Comparison of ENCODE assay signal across 8 cellular contexts in genomic region chr4:70902577-70903281, GRCh38. TPM values are rescaled to one million over a fixed set of nuclear protein-coding genes. Genes with fewer than 3 reads are reported as not detected.
DNase-seq lines count a peak whose midpoint lies in the region; ATAC-seq and TF ChIP-seq lines count a peak whose summit lies in the region.

No MANE protein-coding gene starts in this region.

- H3K36me3 ChIP-seq in DND-41 (ENCODE audit: insufficient read depth, low read length) (peaks cover 33% of the 10 kb centered on the region), duodenal mucosa (ENCODE audit: control insufficient read depth in 1 of 2, insufficient read depth in 2 of 2, low read length in 2 of 2) (no peaks in the 10 kb centered on the region), lung (ENCODE audit: control insufficient read depth in 2 of 2, insufficient read depth in 2 of 2, low read length in 2 of 2) (peaks cover 0 to 6% of the 10 kb centered on the region in 2 donors), thoracic aorta (no peaks in the 10 kb centered on the region)

- H3K9ac ChIP-seq in DND-41 (ENCODE audit: low read depth, low read length) (peak overlapping the region; percentile 81), duodenal mucosa (ENCODE audit: low read depth in 1 of 2, low read length in 2 of 2) (peak overlapping the region; percentile 76 to 78)

- H3K27ac ChIP-seq in DND-41 (ENCODE audit: low read length), result peak overlapping the region; percentile 85
- H3K27ac ChIP-seq in duodenal mucosa (ENCODE audit: low read depth, low read length), result peak overlapping the region; percentile 81
- H3K27ac ChIP-seq in lung (ENCODE audit: low read depth in 1 of 2, low read length in 1 of 2), result peak overlapping the region; percentile 78 to 94
- peak overlapping the region; percentile 70 to 85 for H3K27ac ChIP-seq in thoracic aorta

- H3K9me3 ChIP-seq in DND-41 (ENCODE audit: insufficient read depth, low read length, severe bottlenecking) (no peaks in the 10 kb centered on the region), duodenal mucosa (ENCODE audit: control insufficient read depth in 1 of 2, low read length in 2 of 2) (no peaks in the 10 kb centered on the region), lung (ENCODE audit: control insufficient read depth in 2 of 2, insufficient read depth in 1 of 2, low read length in 1 of 2) (no peaks in the 10 kb centered on the region), thoracic aorta (no peaks in the 10 kb centered on the region)

- ATAC-seq in DND-41 (ENCODE audit: insufficient read depth, low read depth) (peak; percentile 56), GM19372 (IDR thresholded peaks at IDR 0.05; ENCODE audit: low read depth, unreplicated experiment) (peak; percentile 36), HG03378 (IDR thresholded peaks at IDR 0.05; ENCODE audit: unreplicated experiment) (peak; percentile 38), lung (ENCODE audit: insufficient read depth, low FRiP score) (peak; percentile 50), thoracic aorta (ENCODE audit: insufficient number of reproducible peaks, low FRiP score, low read depth) (peak; percentile 59)

- peaks cover 63% of the 10 kb centered on the region for H3K79me2 ChIP-seq in DND-41 (ENCODE audit: insufficient read depth, low read length)

- peaks cover 40% of the 10 kb centered on the region for H4K20me1 ChIP-seq in DND-41 (ENCODE audit: insufficient read depth, low read length)

- 0 to 1% methylated on average over 33 to 48 of the region's 48 CpGs for WGBS in lung, 2 donors

- H3K4me3 ChIP-seq in DND-41 (ENCODE audit: low read depth in 1 of 2, low read length in 2 of 2), result peak overlapping the region; percentile 73 to 78
- H3K4me3 ChIP-seq in duodenal mucosa (ENCODE audit: low read depth in 1 of 2, low read length in 2 of 2), result peak overlapping the region; percentile 91 to 93
- H3K4me3 ChIP-seq in lung, result peak overlapping the region; percentile 93
- H3K4me3 ChIP-seq in thoracic aorta, result peak overlapping the region; percentile 79

- H3K4me2 ChIP-seq in DND-41 (ENCODE audit: insufficient read depth, low read length), result peak overlapping the region; percentile 81

- H2AFZ ChIP-seq in DND-41 (ENCODE audit: low read depth, low read length), result peak overlapping the region; percentile 75

- peaks cover 53% of the 10 kb centered on the region for H3K4me1 ChIP-seq in DND-41 (ENCODE audit: insufficient read depth, low read length)
- peaks cover 5 to 15% of the 10 kb centered on the region in 2 donors for H3K4me1 ChIP-seq in duodenal mucosa (ENCODE audit: control insufficient read depth in 1 of 2, insufficient read depth in 2 of 2, low read length in 2 of 2)
- peaks cover 0 to 2% of the 10 kb centered on the region in 2 donors for H3K4me1 ChIP-seq in lung (ENCODE audit: control insufficient read depth in 2 of 2, insufficient read depth in 2 of 2, low read length in 2 of 2)
- H3K4me1 ChIP-seq in thoracic aorta (ENCODE audit: control insufficient read depth in 1 of 2, low read depth in 2 of 2), result peaks cover 0 to 3% of the 10 kb centered on the region in 2 donors

- TF ChIP-seq CTCF in DND-41 (IDR thresholded peaks at IDR 0.05; ENCODE audit: borderline replicate concordance, extremely low read depth, low read length, poor library complexity, severe bottlenecking) (no peak), lung (IDR thresholded peaks at IDR 0.05; ENCODE audit: control extremely low read depth, extremely low read depth) (no peak), thoracic aorta (IDR thresholded peaks at IDR 0.05) (peak; percentile 6)

- no peaks in the 10 kb centered on the region for H3K27me3 ChIP-seq in DND-41 (ENCODE audit: insufficient read depth, low read length, poor library complexity)
- H3K27me3 ChIP-seq in duodenal mucosa (ENCODE audit: control insufficient read depth in 1 of 2, insufficient read depth in 2 of 2, low read length in 2 of 2), result no peaks in the 10 kb centered on the region
- H3K27me3 ChIP-seq in lung (ENCODE audit: control insufficient read depth, insufficient read depth), result no peaks in the 10 kb centered on the region
- no peaks in the 10 kb centered on the region for H3K27me3 ChIP-seq in thoracic aorta (replicated peaks; ENCODE audit: insufficient read depth)

- DNase-seq in DND-41 (peak; percentile 19), T follicular helper cell (ENCODE audit: low read depth) (peak; percentile 6), lung (ENCODE audit: low spot score) (peak; percentile 39), thoracic aorta (ENCODE audit: low spot score) (no peak), hippocampal formation (lab: John Stamatoyannopoulos, UW) (no peak)

RNA-seq across cellular contexts. Expression of gene MOB1B, which starts 0.6 kb away (rescaled TPM):
- 10 to 100 TPM; 24.4 to 51.0 TPM for total RNA-seq in lung
- polyA plus RNA-seq in lung, result 1 to 10 TPM; 6.1 to 7.7 TPM
- 10 to 100 TPM; 17.7 to 26.0 TPM for total RNA-seq in thoracic aorta

Comparison
In these comparisons a context has a peak if more than half of its experiments do, and no peak if none do; other contexts are left out.
1. DNase-seq: peak in DND-41 (single experiment), T follicular helper cell (single experiment) and lung (single experiment); none in thoracic aorta (single experiment) and hippocampal formation (0 of 2).
2. Peak in every context shown above with its lines, with median percentiles within 50 percentile points of each other: ATAC-seq, H3K27ac ChIP-seq and H3K4me3 ChIP-seq.